21 cellular contexts compared by ENCODE assay signal in the genomic region with DNA sequence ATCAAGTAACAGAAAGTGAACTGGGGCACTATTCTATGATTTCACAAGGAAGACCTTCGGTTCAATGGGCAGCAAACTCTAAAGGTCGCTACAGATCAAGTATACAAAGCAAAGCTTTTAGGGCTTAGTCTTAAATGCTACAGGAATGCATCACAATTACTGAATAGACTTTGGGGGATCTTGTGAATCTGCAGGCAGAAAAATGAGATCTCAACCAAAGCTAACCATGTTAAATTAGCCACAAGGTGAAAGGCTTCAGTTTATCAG.
"Had no signal": no experiment of that assay in that cellular context is flagged by ENCODE, and none has a peak within 500 bp of the region (broad histone marks: within the 10 kb centered on the region; RNA-seq: fewer than 3 reads in every experiment).

No MANE protein-coding gene starts in this region.

- H3K4me3 Mint-ChIP-seq: activated CD4-positive, alpha-beta T cell treated with anti-CD3 and anti-CD28 coated beads, Interleukin-2, amount 10 ng/mL, durations not matched to agents 7 days and 5 days; activated CD8-positive, alpha-beta memory T cell treated with anti-CD3 and anti-CD28 coated beads, Interleukin-2, amount 10 ng/mL, durations not matched to agents 7 days and 5 days; activated CD8-positive, alpha-beta T cell treated with anti-CD3 and anti-CD28 coated beads for 36 hours; activated naive CD8-positive, alpha-beta T cell treated with anti-CD3 and anti-CD28 coated beads, Interleukin-2, amount 50 U/mL, for 24 hours; dendritic cell treated with granulocyte-macrophage colony-stimulating factor and Interleukin-4, amounts not matched to agents 40 ng/mL and 50 ng/mL, for 4 days; memory B cell; naive B cell had no signal

- H3K27ac ChIP-seq: body of pancreas, esophagus muscularis mucosa, neutrophil, ovary, prostate gland, upper lobe of right lung had no signal

- H3K4me3 ChIP-seq: body of pancreas, esophagus muscularis mucosa, ovary, prostate gland, upper lobe of right lung had no signal

- DNase-seq: activated CD4-positive, alpha-beta T cell treated with anti-CD3 and anti-CD28 coated beads, Interleukin-2, amount 10 ng/mL, durations not matched to agents 7 days and 5 days; activated CD8-positive, alpha-beta memory T cell treated with anti-CD3 and anti-CD28 coated beads, Interleukin-2, amount 10 ng/mL, durations not matched to agents 7 days and 5 days; activated CD8-positive, alpha-beta T cell treated with anti-CD3 and anti-CD28 coated beads for 36 hours; activated gamma-delta T cell; activated naive CD4-positive, alpha-beta T cell treated with anti-CD3 and anti-CD28 coated beads, Interleukin-2, amount 50 U/mL, for 16 hours; activated naive CD8-positive, alpha-beta T cell treated with anti-CD3 and anti-CD28 coated beads, Interleukin-2, amount 50 U/mL, for 24 hours; activated T-cell treated with anti-CD3 and anti-CD28 coated beads for 4 hours; body of pancreas; caudate nucleus; effector memory CD4-positive, alpha-beta T cell; naive B cell; ovary; right cardiac atrium; stimulated activated CD4-positive, alpha-beta T cell treated with anti-CD3 and anti-CD28 coated beads, Interleukin-4, amount 100 ng/mL, for 24 hours; stimulated activated naive CD4-positive, alpha-beta T cell treated with Interleukin-2 at 50 U/mL for 16 hours; upper lobe of right lung had no signal

- H3K27ac Mint-ChIP-seq: activated CD4-positive, alpha-beta T cell treated with anti-CD3 and anti-CD28 coated beads, Interleukin-2, amount 10 ng/mL, durations not matched to agents 7 days and 5 days; activated CD8-positive, alpha-beta memory T cell treated with anti-CD3 and anti-CD28 coated beads, Interleukin-2, amount 10 ng/mL, durations not matched to agents 7 days and 5 days; activated CD8-positive, alpha-beta T cell treated with anti-CD3 and anti-CD28 coated beads for 36 hours; activated naive CD8-positive, alpha-beta T cell treated with anti-CD3 and anti-CD28 coated beads, Interleukin-2, amount 50 U/mL, for 24 hours; dendritic cell treated with granulocyte-macrophage colony-stimulating factor and Interleukin-4, amounts not matched to agents 40 ng/mL and 50 ng/mL, for 4 days; memory B cell; naive B cell had no signal

- ATAC-seq: activated CD8-positive, alpha-beta memory T cell treated with anti-CD3 and anti-CD28 coated beads, Interleukin-2, amount 10 ng/mL, durations not matched to agents 7 days and 5 days; activated CD8-positive, alpha-beta T cell treated with anti-CD3 and anti-CD28 coated beads for 36 hours; activated naive CD8-positive, alpha-beta T cell treated with anti-CD3 and anti-CD28 coated beads, Interleukin-2, amount 50 U/mL, for 24 hours; body of pancreas; upper lobe of right lung had no signal

- H3K9me3 ChIP-seq: body of pancreas, esophagus muscularis mucosa, neutrophil, ovary, prostate gland, upper lobe of right lung had no signal

- H3K27me3 ChIP-seq: body of pancreas, esophagus muscularis mucosa, neutrophil, ovary, upper lobe of right lung had no signal

- H3K4me1 ChIP-seq: body of pancreas, prostate gland, upper lobe of right lung had no signal

- H3K36me3 ChIP-seq: esophagus muscularis mucosa, neutrophil, ovary, prostate gland, upper lobe of right lung had no signal

- H3K9me3 Mint-ChIP-seq: activated CD4-positive, alpha-beta T cell treated with anti-CD3 and anti-CD28 coated beads, Interleukin-2, amount 10 ng/mL, durations not matched to agents 7 days and 5 days; activated CD8-positive, alpha-beta T cell treated with anti-CD3 and anti-CD28 coated beads for 36 hours; activated naive CD8-positive, alpha-beta T cell treated with anti-CD3 and anti-CD28 coated beads, Interleukin-2, amount 50 U/mL, for 24 hours; dendritic cell treated with granulocyte-macrophage colony-stimulating factor and Interleukin-4, amounts not matched to agents 40 ng/mL and 50 ng/mL, for 4 days; memory B cell had no signal

- H3K27me3 Mint-ChIP-seq: activated CD8-positive, alpha-beta T cell treated with anti-CD3 and anti-CD28 coated beads for 36 hours; dendritic cell treated with granulocyte-macrophage colony-stimulating factor and Interleukin-4, amounts not matched to agents 40 ng/mL and 50 ng/mL, for 4 days had no signal

- H3K4me1 Mint-ChIP-seq: activated CD4-positive, alpha-beta T cell treated with anti-CD3 and anti-CD28 coated beads, Interleukin-2, amount 10 ng/mL, durations not matched to agents 7 days and 5 days; activated CD8-positive, alpha-beta memory T cell treated with anti-CD3 and anti-CD28 coated beads, Interleukin-2, amount 10 ng/mL, durations not matched to agents 7 days and 5 days; activated naive CD8-positive, alpha-beta T cell treated with anti-CD3 and anti-CD28 coated beads, Interleukin-2, amount 50 U/mL, for 24 hours; memory B cell; naive B cell had no signal

- H3K36me3 Mint-ChIP-seq: activated CD8-positive, alpha-beta memory T cell treated with anti-CD3 and anti-CD28 coated beads, Interleukin-2, amount 10 ng/mL, durations not matched to agents 7 days and 5 days; memory B cell; naive B cell had no signal
